In the genomic region with DNA sequence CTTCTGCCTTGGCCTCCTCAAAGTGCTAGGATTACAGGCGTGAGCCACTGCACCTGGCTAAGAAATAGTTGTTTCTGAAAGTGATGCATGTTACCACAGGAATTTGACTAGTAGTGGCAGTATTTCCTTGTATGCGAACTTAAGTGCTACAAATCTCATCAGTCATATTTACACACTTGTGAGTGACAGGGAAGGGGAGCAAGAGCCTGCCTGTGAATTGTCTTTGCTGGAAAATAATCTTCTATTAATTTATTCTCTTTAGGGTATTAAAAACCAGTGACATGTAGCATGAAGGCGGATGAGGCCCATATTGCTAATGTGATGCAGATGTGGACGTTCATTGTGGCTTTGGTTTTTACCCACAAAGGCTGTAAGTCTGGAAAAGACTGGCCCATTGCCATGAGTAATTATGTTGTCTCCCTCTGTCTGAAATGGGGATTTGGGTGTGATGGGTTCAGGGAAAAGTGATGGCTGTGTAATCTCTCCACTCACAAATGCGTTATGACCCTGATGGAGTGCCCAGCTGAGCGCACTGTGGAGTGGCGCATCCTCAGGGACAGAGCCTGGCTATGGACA, we compare ENCODE assay signal across 10 cellular contexts.
DNase-seq lines count a peak whose midpoint lies in the region; ATAC-seq, FAIRE-seq and TF ChIP-seq lines count a peak whose summit lies in the region.
"Had no signal": no experiment of that assay in that cellular context is flagged by ENCODE, and none has a peak within 500 bp of the region (broad histone marks: within the 10 kb centered on the region; RNA-seq: fewer than 3 reads in every experiment).

No MANE protein-coding gene starts in this region.

- no peaks in the 10 kb centered on the region for H3K36me3 Mint-ChIP-seq in WTC11

- no peaks in the 10 kb centered on the region for H3K27me3 Mint-ChIP-seq in WTC11 (ENCODE audit: low read depth)
- H3K27me3 Mint-ChIP-seq: activated CD4-positive, alpha-beta T cell treated with anti-CD3 and anti-CD28 coated beads, Interleukin-2, amount 10 ng/mL, durations not matched to agents 7 days and 5 days had no signal

- no peaks in the 10 kb centered on the region; the same call in 1 of the 2 replicates for H3K9me3 Mint-ChIP-seq in WTC11

- peaks cover 0 to 10% of the 10 kb centered on the region in 2 donors for H3K4me1 ChIP-seq in right atrium auricular region

- H3K27ac Mint-ChIP-seq in WTC11 = no peak overlapping the region
- H3K27ac Mint-ChIP-seq: activated CD4-positive, alpha-beta T cell treated with anti-CD3 and anti-CD28 coated beads, Interleukin-2, amount 10 ng/mL, durations not matched to agents 7 days and 5 days had no signal

- H3K4me3 ChIP-seq in AG04449 (ENCODE audit: low read depth, low read length) (no peak overlapping the region), fibroblast of villous mesenchyme (ENCODE audit: low read depth, low read length) (no peak overlapping the region), right atrium auricular region (no peak overlapping the region)

- peak; percentile 45 for DNase-seq in AG04449 (ENCODE audit: low read depth, low spot score)
- no peak for DNase-seq in GM12892 (ENCODE audit: insufficient read length)
- peak; percentile 98 for DNase-seq in RPMI7951 (ENCODE audit: low read depth)
- DNase-seq in fibroblast of villous mesenchyme (ENCODE audit: low read depth) = peak; percentile 90
- DNase-seq in WTC11 (ENCODE audit: low spot score) = no peak
- no peak for DNase-seq in right atrium auricular region (ENCODE audit: low spot score)
- DNase-seq in amygdala (lab: John Stamatoyannopoulos, UW) = no peak
- DNase-seq in hypothalamus (lab: John Stamatoyannopoulos, UW) = no peak
- DNase-seq: activated CD4-positive, alpha-beta T cell treated with anti-CD3 and anti-CD28 coated beads, Interleukin-2, amount 10 ng/mL, durations not matched to agents 7 days and 5 days; stimulated activated CD4-positive, alpha-beta T cell treated with anti-CD3 and anti-CD28 coated beads, Interleukin-4, amount 100 ng/mL, for 4 hours had no signal

- no peak for ATAC-seq in WTC11

- H3K4me1 Mint-ChIP-seq in WTC11 = peaks cover 21% of the 10 kb centered on the region

- POLR2A ChIA-PET in AG04449 (lab: Yijun Ruan, JAX) = no interaction called here
- POLR2A ChIA-PET in WTC11 (lab: Charles Lee) = no interaction called here

- peak; percentile 53 for FAIRE-seq in GM12892 (lab: Jason Lieb, UNC)

- H3K9me3 ChIP-seq in right atrium auricular region = peaks cover 0 to 8% of the 10 kb centered on the region in 2 donors

- TF ChIP-seq CTCF in AG04449 (IDR thresholded peaks at IDR 0.05; ENCODE audit: insufficient read depth, low read length, missing control alignments) (no peak), fibroblast of villous mesenchyme (IDR thresholded peaks at IDR 0.05; ENCODE audit: insufficient read depth, low read depth, low read length) (no peak), WTC11 (IDR thresholded peaks at IDR 0.05) (no peak), right atrium auricular region (IDR thresholded peaks at IDR 0.05) (no peak)

- H3K36me3 ChIP-seq in right atrium auricular region = no peaks in the 10 kb centered on the region

- CTCF ChIA-PET in AG04449 (lab: Yijun Ruan, JAX) (no interaction called here), WTC11 (lab: Charles Lee) (no interaction called here)

- no peak for TF ChIP-seq POLR2A in GM12892 (IDR thresholded peaks at IDR 0.05; ENCODE audit: low read depth, low read length)

- no peaks in the 10 kb centered on the region for H3K27me3 ChIP-seq in right atrium auricular region

- no peak overlapping the region for H3K27ac ChIP-seq in right atrium auricular region

- H3K4me3 Mint-ChIP-seq in WTC11 = no peak overlapping the region
- H3K4me3 Mint-ChIP-seq: activated CD4-positive, alpha-beta T cell treated with anti-CD3 and anti-CD28 coated beads, Interleukin-2, amount 10 ng/mL, durations not matched to agents 7 days and 5 days had no signal

TF ChIP-seq in WTC11, 78 proteins besides CTCF, POLR2A, EP300 and RAD21:
- TF ChIP-seq ZNF263 (CRISPR knock-in tag; IDR thresholded peaks at IDR 0.05; ENCODE audit: low read depth) (no peak), FOXK1 (CRISPR knock-in tag; IDR thresholded peaks at IDR 0.05) (no peak), NFATC4 (CRISPR knock-in tag; IDR thresholded peaks at IDR 0.05) (no peak), NFE2L1 (CRISPR knock-in tag; IDR thresholded peaks at IDR 0.05) (no peak), CREB1 (CRISPR knock-in tag; IDR thresholded peaks at IDR 0.05) (no peak), TCF7 (CRISPR knock-in tag; IDR thresholded peaks at IDR 0.05; ENCODE audit: low read depth) (no peak), FOXJ3 (CRISPR knock-in tag; IDR thresholded peaks at IDR 0.05; ENCODE audit: borderline replicate concordance) (no peak)
- TF ChIP-seq, protein P1, sequence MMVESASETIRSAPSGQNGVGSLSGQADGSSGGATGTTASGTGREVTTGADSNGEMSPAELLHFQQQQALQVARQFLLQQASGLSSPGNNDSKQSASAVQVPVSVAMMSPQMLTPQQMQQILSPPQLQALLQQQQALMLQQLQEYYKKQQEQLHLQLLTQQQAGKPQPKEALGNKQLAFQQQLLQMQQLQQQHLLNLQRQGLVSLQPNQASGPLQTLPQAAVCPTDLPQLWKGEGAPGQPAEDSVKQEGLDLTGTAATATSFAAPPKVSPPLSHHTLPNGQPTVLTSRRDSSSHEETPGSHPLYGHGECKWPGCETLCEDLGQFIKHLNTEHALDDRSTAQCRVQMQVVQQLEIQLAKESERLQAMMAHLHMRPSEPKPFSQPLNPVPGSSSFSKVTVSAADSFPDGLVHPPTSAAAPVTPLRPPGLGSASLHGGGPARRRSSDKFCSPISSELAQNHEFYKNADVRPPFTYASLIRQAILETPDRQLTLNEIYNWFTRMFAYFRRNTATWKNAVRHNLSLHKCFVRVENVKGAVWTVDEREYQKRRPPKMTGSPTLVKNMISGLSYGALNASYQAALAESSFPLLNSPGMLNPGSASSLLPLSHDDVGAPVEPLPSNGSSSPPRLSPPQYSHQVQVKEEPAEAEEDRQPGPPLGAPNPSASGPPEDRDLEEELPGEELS (CRISPR knock-in tag; IDR thresholded peaks at IDR 0.05) = no peak
- TF ChIP-seq, protein P2, sequence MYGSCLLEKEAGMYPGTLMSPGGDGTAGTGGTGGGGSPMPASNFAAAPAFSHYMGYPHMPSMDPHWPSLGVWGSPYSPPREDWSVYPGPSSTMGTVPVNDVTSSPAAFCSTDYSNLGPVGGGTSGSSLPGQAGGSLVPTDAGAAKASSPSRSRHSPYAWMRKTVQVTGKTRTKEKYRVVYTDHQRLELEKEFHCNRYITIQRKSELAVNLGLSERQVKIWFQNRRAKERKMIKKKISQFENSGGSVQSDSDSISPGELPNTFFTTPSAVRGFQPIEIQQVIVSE (CRISPR knock-in tag; IDR thresholded peaks at IDR 0.05; ENCODE audit: borderline replicate concordance) = no peak
- TF ChIP-seq, protein P3, sequence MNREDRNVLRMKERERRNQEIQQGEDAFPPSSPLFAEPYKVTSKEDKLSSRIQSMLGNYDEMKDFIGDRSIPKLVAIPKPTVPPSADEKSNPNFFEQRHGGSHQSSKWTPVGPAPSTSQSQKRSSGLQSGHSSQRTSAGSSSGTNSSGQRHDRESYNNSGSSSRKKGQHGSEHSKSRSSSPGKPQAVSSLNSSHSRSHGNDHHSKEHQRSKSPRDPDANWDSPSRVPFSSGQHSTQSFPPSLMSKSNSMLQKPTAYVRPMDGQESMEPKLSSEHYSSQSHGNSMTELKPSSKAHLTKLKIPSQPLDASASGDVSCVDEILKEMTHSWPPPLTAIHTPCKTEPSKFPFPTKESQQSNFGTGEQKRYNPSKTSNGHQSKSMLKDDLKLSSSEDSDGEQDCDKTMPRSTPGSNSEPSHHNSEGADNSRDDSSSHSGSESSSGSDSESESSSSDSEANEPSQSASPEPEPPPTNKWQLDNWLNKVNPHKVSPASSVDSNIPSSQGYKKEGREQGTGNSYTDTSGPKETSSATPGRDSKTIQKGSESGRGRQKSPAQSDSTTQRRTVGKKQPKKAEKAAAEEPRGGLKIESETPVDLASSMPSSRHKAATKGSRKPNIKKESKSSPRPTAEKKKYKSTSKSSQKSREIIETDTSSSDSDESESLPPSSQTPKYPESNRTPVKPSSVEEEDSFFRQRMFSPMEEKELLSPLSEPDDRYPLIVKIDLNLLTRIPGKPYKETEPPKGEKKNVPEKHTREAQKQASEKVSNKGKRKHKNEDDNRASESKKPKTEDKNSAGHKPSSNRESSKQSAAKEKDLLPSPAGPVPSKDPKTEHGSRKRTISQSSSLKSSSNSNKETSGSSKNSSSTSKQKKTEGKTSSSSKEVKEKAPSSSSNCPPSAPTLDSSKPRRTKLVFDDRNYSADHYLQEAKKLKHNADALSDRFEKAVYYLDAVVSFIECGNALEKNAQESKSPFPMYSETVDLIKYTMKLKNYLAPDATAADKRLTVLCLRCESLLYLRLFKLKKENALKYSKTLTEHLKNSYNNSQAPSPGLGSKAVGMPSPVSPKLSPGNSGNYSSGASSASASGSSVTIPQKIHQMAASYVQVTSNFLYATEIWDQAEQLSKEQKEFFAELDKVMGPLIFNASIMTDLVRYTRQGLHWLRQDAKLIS (CRISPR knock-in tag; IDR thresholded peaks at IDR 0.05; ENCODE audit: borderline replicate concordance) = no peak
- TF ChIP-seq, protein P4, sequence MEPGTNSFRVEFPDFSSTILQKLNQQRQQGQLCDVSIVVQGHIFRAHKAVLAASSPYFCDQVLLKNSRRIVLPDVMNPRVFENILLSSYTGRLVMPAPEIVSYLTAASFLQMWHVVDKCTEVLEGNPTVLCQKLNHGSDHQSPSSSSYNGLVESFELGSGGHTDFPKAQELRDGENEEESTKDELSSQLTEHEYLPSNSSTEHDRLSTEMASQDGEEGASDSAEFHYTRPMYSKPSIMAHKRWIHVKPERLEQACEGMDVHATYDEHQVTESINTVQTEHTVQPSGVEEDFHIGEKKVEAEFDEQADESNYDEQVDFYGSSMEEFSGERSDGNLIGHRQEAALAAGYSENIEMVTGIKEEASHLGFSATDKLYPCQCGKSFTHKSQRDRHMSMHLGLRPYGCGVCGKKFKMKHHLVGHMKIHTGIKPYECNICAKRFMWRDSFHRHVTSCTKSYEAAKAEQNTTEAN (CRISPR knock-in tag; IDR thresholded peaks at IDR 0.05) = no peak
- TF ChIP-seq, protein P5, sequence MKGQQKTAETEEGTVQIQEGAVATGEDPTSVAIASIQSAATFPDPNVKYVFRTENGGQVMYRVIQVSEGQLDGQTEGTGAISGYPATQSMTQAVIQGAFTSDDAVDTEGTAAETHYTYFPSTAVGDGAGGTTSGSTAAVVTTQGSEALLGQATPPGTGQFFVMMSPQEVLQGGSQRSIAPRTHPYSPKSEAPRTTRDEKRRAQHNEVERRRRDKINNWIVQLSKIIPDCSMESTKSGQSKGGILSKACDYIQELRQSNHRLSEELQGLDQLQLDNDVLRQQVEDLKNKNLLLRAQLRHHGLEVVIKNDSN (CRISPR knock-in tag; IDR thresholded peaks at IDR 0.05) = no peak

Comparison
In these comparisons a context has a peak if more than half of its experiments do, and no peak if none do; other contexts are left out.
1. DNase-seq: peak in AG04449 (single experiment), RPMI7951 (single experiment) and fibroblast of villous mesenchyme (single experiment); none in GM12892 (single experiment), WTC11 (single experiment), right atrium auricular region (single experiment), amygdala (0 of 56) and hypothalamus (0 of 51).